In genomic region chr4:19729873-19730735, GRCh38 we compare ENCODE assay signal across 14 cellular contexts.
DNase-seq lines count a peak whose midpoint lies in the region; TF ChIP-seq lines count a peak whose summit lies in the region.
"Had no signal": no experiment of that assay in that cellular context is flagged by ENCODE, and none has a peak within 500 bp of the region (broad histone marks: within the 10 kb centered on the region; RNA-seq: fewer than 3 reads in every experiment).

No MANE protein-coding gene starts in this region.

- H3K9me3 ChIP-seq in SU-DHL-6 (ENCODE audit: insufficient read depth, low read length) (no peaks in the 10 kb centered on the region), mesodermal cell (ENCODE audit: control insufficient read depth, low read length) (no peaks in the 10 kb centered on the region)
- H3K9me3 ChIP-seq: Peyer's patch, sigmoid colon, upper lobe of right lung had no signal

- H3K79me2 ChIP-seq in SU-DHL-6 (ENCODE audit: insufficient read depth, low read length): no peaks in the 10 kb centered on the region

- 70 to 88% methylated on average over 3 to 4 of the region's 8 CpGs for WGBS in mesodermal cell (ENCODE audit: insufficient coverage in 2 of 2), 2 experiments

- CTCF ChIA-PET in HEK293T (lab: Yijun Ruan, JAX): no interaction called here

- no peak overlapping the region for H2AFZ ChIP-seq in SU-DHL-6 (ENCODE audit: low read depth, low read length, severe bottlenecking)

- H3K4me1 Mint-ChIP-seq in activated T-cell treated with anti-CD3 and anti-CD28 coated beads, Interleukin-2, amount 50 U/mL, for 24 hours (ENCODE audit: low read depth): no peaks in the 10 kb centered on the region

- H3K27me3 Mint-ChIP-seq in activated T-cell treated with anti-CD3 and anti-CD28 coated beads, Interleukin-2, amount 50 U/mL, for 24 hours: no peaks in the 10 kb centered on the region

- H3K4me3 ChIP-seq in SU-DHL-6 (ENCODE audit: insufficient read depth, low read length, poor library complexity, severe bottlenecking): no peak overlapping the region
- H3K4me3 ChIP-seq in mesodermal cell (ENCODE audit: extremely low read depth, insufficient read depth, low read length, poor library complexity, severe bottlenecking): no peak overlapping the region
- H3K4me3 ChIP-seq: Peyer's patch, sigmoid colon, upper lobe of right lung had no signal

- POLR2A ChIA-PET in HEK293T (lab: Yijun Ruan, JAX): no interaction called here

- H3K9me2 ChIP-seq in SU-DHL-6 (replicated peaks; ENCODE audit: insufficient read depth, low read length): no peaks in the 10 kb centered on the region; the same call in 1 of the 2 replicates

- H4K20me1 ChIP-seq in SU-DHL-6 (ENCODE audit: low read depth, low read length): no peaks in the 10 kb centered on the region

- H3K36me3 Mint-ChIP-seq in activated T-cell treated with anti-CD3 and anti-CD28 coated beads, Interleukin-2, amount 50 U/mL, for 24 hours (ENCODE audit: low read depth): no peaks in the 10 kb centered on the region

- H3K9ac ChIP-seq in SU-DHL-6 (ENCODE audit: low read length): no peak overlapping the region

- peak overlapping the region; percentile 10 for H3K4me2 ChIP-seq in SU-DHL-6 (ENCODE audit: low read depth, low read length, poor library complexity, severe bottlenecking)

- H3K4me1 ChIP-seq in mesodermal cell (ENCODE audit: control insufficient read depth, insufficient read depth, low read length, poor library complexity, severe bottlenecking): peaks cover 14% of the 10 kb centered on the region
- H3K4me1 ChIP-seq: Peyer's patch, sigmoid colon had no signal

- no peak for TF ChIP-seq CTCF in SU-DHL-6 (IDR thresholded peaks at IDR 0.05; ENCODE audit: insufficient read depth, low read length, poor library complexity, severe bottlenecking)

- H3K27me3 ChIP-seq in SU-DHL-6 (ENCODE audit: low read length): no peaks in the 10 kb centered on the region
- H3K27me3 ChIP-seq: Peyer's patch, sigmoid colon, upper lobe of right lung had no signal

- H3K4me3 Mint-ChIP-seq in activated T-cell treated with anti-CD3 and anti-CD28 coated beads, Interleukin-2, amount 50 U/mL, for 24 hours: no peak overlapping the region

- peak; percentile 60 for DNase-seq in EH (ENCODE audit: low read depth)
- DNase-seq in HT1080 (ENCODE audit: low read depth): peak; percentile 96
- no peak for DNase-seq in HEK293T (ENCODE audit: extremely low spot score)
- no peak for DNase-seq in NCI-H524 (lab: John Stamatoyannopoulos, UW)
- no peak for DNase-seq in NCI-H128 (lab: John Stamatoyannopoulos, UW; ENCODE audit: unreplicated experiment)
- no peak for DNase-seq in activated T-cell treated with anti-CD3 and anti-CD28 coated beads, Interleukin-2, amount 50 U/mL, for 24 hours
- DNase-seq: activated T-cell treated with anti-CD3 and anti-CD28 coated beads, Interleukin-2, amount 50 U/mL, for 1 hour; foreskin melanocyte; mammary epithelial cell; Peyer's patch; sigmoid colon; upper lobe of right lung had no signal

- no peaks in the 10 kb centered on the region for H3K36me3 ChIP-seq in SU-DHL-6 (ENCODE audit: low read length)
- H3K36me3 ChIP-seq in mesodermal cell (ENCODE audit: control insufficient read depth, insufficient read depth, low read length): no peaks in the 10 kb centered on the region
- H3K36me3 ChIP-seq: Peyer's patch, sigmoid colon, upper lobe of right lung had no signal

- no peak overlapping the region for H3K27ac Mint-ChIP-seq in activated T-cell treated with anti-CD3 and anti-CD28 coated beads, Interleukin-2, amount 50 U/mL, for 24 hours

- no peak overlapping the region for H3K27ac ChIP-seq in SU-DHL-6 (ENCODE audit: low read depth, low read length)
- H3K27ac ChIP-seq in mesodermal cell (ENCODE audit: low read depth, low read length, severe bottlenecking): peak overlapping the region; percentile 78
- H3K27ac ChIP-seq: Peyer's patch, sigmoid colon, upper lobe of right lung had no signal

- H3K9me3 Mint-ChIP-seq in activated T-cell treated with anti-CD3 and anti-CD28 coated beads, Interleukin-2, amount 50 U/mL, for 24 hours: peaks cover 28% of the 10 kb centered on the region

- no peaks in the 10 kb centered on the region for H3F3A ChIP-seq in SU-DHL-6 (ENCODE audit: insufficient read depth)

TF ChIP-seq in HEK293T, 16 proteins besides CTCF, POLR2A, EP300 and RAD21:
- TF ChIP-seq ELF4 (IDR thresholded peaks at IDR 0.05) (no peak), FOXA1 (IDR thresholded peaks at IDR 0.05) (no peak), NFRKB (IDR thresholded peaks at IDR 0.05) (no peak), ZNF384 (IDR thresholded peaks at IDR 0.05) (no peak), TARDBP (IDR thresholded peaks at IDR 0.05) (no peak)

Comparison
In these comparisons a context has a peak if more than half of its experiments do, and no peak if none do; other contexts are left out.
1. DNase-seq: peak in EH (single experiment) and HT1080 (single experiment); none in HEK293T (single experiment), NCI-H524 (0 of 2), NCI-H128 (single experiment) and activated T-cell treated with anti-CD3 and anti-CD28 coated beads, Interleukin-2, amount 50 U/mL, for 24 hours (single experiment).